1 cellular context compared by ENCODE assay signal in genomic region chr3:8838239-8838638, GRCh38.
TF ChIP-seq lines count a peak whose summit lies in the region.

No MANE protein-coding gene starts in this region.

TF ChIP-seq in IMR-90, 13 proteins besides CTCF, POLR2A, EP300 and RAD21:
- TF ChIP-seq RCOR1 (IDR thresholded peaks at IDR 0.05; ENCODE audit: insufficient replicate concordance, low read length) (no peak), MAFK (IDR thresholded peaks at IDR 0.05; ENCODE audit: low read depth, low read length) (no peak), CEBPB (IDR thresholded peaks at IDR 0.05; ENCODE audit: low read depth, low read length) (no peak), FOS (IDR thresholded peaks at IDR 0.05; ENCODE audit: low read depth, low read length) (no peak), NFE2L2 (IDR thresholded peaks at IDR 0.05; ENCODE audit: low read depth, low read length) (no peak), BHLHE40 (IDR thresholded peaks at IDR 0.05; ENCODE audit: low read depth, low read length) (no peak), CHD1 (IDR thresholded peaks at IDR 0.05; ENCODE audit: low read depth, low read length) (no peak), MXI1 (IDR thresholded peaks at IDR 0.05; ENCODE audit: borderline replicate concordance, low read depth, low read length) (no peak), SMC3 (IDR thresholded peaks at IDR 0.05; ENCODE audit: low read depth, low read length) (no peak)
